1 cellular context compared by ENCODE assay signal in the genomic region with DNA sequence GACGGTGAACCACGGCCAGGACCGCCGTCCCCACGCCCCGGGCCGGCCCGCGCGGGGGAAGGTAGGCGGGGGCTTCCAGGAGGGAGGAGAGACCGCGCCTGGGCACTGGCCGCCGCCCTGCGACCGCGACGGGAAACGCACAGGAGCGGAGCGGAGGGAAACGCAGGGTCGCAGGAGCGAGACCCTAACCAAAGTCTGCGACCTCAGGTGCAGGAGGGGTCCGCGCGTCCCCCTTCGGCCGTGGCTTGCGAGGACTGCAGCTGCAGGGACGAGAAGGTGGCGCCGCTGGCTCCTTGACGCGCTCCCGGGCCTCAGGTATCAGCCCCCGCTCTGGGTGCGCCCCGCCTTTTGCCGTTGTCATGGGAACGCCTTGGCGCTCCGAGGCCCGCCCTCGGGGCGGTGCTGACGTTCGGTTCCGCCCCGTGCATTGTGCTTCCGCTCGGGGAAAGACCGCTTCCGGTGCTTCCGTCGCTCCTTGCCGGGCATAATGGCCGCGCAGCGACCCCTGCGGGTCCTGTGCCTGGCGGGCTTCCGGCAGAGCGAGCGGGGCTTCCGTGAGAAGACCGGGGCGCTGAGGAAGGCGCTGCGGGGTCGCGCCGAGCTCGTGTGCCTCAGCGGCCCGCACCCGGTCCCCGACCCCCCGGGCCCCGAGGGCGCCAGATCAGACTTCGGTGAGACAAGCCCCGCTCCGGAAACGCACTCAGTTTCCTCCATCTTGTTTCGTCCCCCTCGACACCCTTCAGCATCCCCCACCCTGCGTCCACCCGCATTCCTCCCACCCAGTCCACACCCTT.
A peak's percentile ranks its signal among the peaks of the same experiment; 100 is the strongest.
TF ChIP-seq lines count a peak whose summit lies in the region.

Gene OVCA2, plus strand, starts transcription at position 462 of the 794 bp plus-strand sequence. Its CDS starts 26 bp downstream, at position 488.

TF ChIP-seq in HepG2, 621 proteins besides CTCF, POLR2A, EP300 and RAD21 (continued from another document):
- TF ChIP-seq ZBTB33 (CRISPR knock-in tag; IDR thresholded peaks at IDR 0.05): no peak
- no peak for TF ChIP-seq ADNP (CRISPR knock-in tag; IDR thresholded peaks at IDR 0.05)
- no peak for TF ChIP-seq ZNF713 (CRISPR knock-in tag; IDR thresholded peaks at IDR 0.05)
- TF ChIP-seq MEF2D (CRISPR knock-in tag; IDR thresholded peaks at IDR 0.05): 0 out of 2 replicates have a peak, but pooled peaks have one; percentile 28
- no peak for TF ChIP-seq ONECUT2 (CRISPR knock-in tag; IDR thresholded peaks at IDR 0.05)
- peak; percentile 91 for TF ChIP-seq ZGPAT (CRISPR knock-in tag; IDR thresholded peaks at IDR 0.05)
- TF ChIP-seq ZBTB21 (CRISPR knock-in tag; IDR thresholded peaks at IDR 0.05): peak; percentile 64; the same call in 1 of the 2 replicates
- TF ChIP-seq TP53 (CRISPR knock-in tag; conservative IDR thresholded peaks at IDR 0.05): 0 out of 2 replicates have a peak, but pooled peaks have one; percentile 67
- TF ChIP-seq ZNF598 (CRISPR knock-in tag; IDR thresholded peaks at IDR 0.05; ENCODE audit: borderline replicate concordance): peak; percentile 16; the same call in 1 of the 2 replicates
- peak; percentile 94 for TF ChIP-seq RBFOX2 (IDR thresholded peaks at IDR 0.05; ENCODE audit: low read depth, low read length)
- no peak for TF ChIP-seq ZNF468 (CRISPR knock-in tag; IDR thresholded peaks at IDR 0.05)
- no peak for TF ChIP-seq ZNF17 (CRISPR knock-in tag; IDR thresholded peaks at IDR 0.05)
- no peak for TF ChIP-seq MAFK (conservative IDR thresholded peaks at IDR 0.05 in 1 of 2, IDR thresholded peaks at IDR 0.05 in 1 of 2; ENCODE audit: low read length in 2 of 2)
- peak; percentile 85 for TF ChIP-seq STAG1 (CRISPR knock-in tag; IDR thresholded peaks at IDR 0.05)
- TF ChIP-seq, protein P1, sequence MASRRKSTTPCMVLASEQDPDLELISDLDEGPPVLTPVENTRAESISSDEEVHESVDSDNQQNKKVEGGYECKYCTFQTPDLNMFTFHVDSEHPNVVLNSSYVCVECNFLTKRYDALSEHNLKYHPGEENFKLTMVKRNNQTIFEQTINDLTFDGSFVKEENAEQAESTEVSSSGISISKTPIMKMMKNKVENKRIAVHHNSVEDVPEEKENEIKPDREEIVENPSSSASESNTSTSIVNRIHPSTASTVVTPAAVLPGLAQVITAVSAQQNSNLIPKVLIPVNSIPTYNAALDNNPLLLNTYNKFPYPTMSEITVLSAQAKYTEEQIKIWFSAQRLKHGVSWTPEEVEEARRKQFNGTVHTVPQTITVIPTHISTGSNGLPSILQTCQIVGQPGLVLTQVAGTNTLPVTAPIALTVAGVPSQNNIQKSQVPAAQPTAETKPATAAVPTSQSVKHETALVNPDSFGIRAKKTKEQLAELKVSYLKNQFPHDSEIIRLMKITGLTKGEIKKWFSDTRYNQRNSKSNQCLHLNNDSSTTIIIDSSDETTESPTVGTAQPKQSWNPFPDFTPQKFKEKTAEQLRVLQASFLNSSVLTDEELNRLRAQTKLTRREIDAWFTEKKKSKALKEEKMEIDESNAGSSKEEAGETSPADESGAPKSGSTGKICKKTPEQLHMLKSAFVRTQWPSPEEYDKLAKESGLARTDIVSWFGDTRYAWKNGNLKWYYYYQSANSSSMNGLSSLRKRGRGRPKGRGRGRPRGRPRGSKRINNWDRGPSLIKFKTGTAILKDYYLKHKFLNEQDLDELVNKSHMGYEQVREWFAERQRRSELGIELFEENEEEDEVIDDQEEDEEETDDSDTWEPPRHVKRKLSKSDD (CRISPR knock-in tag; IDR thresholded peaks at IDR 0.05; ENCODE audit: low read depth): peak; percentile 74
- TF ChIP-seq HNRNPL (IDR thresholded peaks at IDR 0.05; ENCODE audit: low read depth, low read length): no peak
- TF ChIP-seq ZNF432 (CRISPR knock-in tag; IDR thresholded peaks at IDR 0.05; ENCODE audit: borderline replicate concordance): no peak
- TF ChIP-seq TAF1 (CRISPR knock-in tag; IDR thresholded peaks at IDR 0.05): peak; percentile 94
- peak; percentile 86 for TF ChIP-seq POLR2G (IDR thresholded peaks at IDR 0.05; ENCODE audit: low read depth, low read length)
- peak; percentile 40; the same call in 1 of the 2 replicates for TF ChIP-seq ZNF710 (CRISPR knock-in tag; IDR thresholded peaks at IDR 0.05; ENCODE audit: borderline replicate concordance)
- no peak for TF ChIP-seq ZNF570 (CRISPR knock-in tag; IDR thresholded peaks at IDR 0.05; ENCODE audit: borderline replicate concordance)
- peak; percentile 86 for TF ChIP-seq THAP9 (CRISPR knock-in tag; IDR thresholded peaks at IDR 0.05; ENCODE audit: borderline replicate concordance)
- peak; percentile 79; the same call in 1 of the 2 replicates for TF ChIP-seq MYC (CRISPR knock-in tag; IDR thresholded peaks at IDR 0.05; ENCODE audit: borderline replicate concordance)
- no peak for TF ChIP-seq GRHL1 (CRISPR knock-in tag; conservative IDR thresholded peaks at IDR 0.05)
- TF ChIP-seq NFAT5 (CRISPR knock-in tag; IDR thresholded peaks at IDR 0.05): no peak
- TF ChIP-seq E2F1 (CRISPR knock-in tag; IDR thresholded peaks at IDR 0.05): peak; percentile 65; the same call in 1 of the 2 replicates
- peak; percentile 88 for TF ChIP-seq PHF8 (CRISPR knock-in tag; IDR thresholded peaks at IDR 0.05)
- peak; percentile 52 for TF ChIP-seq ISL2 (CRISPR knock-in tag; IDR thresholded peaks at IDR 0.05)
- TF ChIP-seq IKZF1 (IDR thresholded peaks at IDR 0.05): no peak
